ENCODE assay signal across 24 cellular contexts in genomic region chr5:102307232-102307631, GRCh38.
DNase-seq lines count a peak whose midpoint lies in the region; ATAC-seq lines count a peak whose summit lies in the region.
"Had no signal": no experiment of that assay in that cellular context is flagged by ENCODE, and none has a peak within 500 bp of the region (broad histone marks: within the 10 kb centered on the region; RNA-seq: fewer than 3 reads in every experiment).

No MANE protein-coding gene starts in this region.

- peak; percentile 14 for DNase-seq in NCI-H1694 treated with DMSO at 0.1 percent for 48 hours (lab: John Stamatoyannopoulos, UW)
- DNase-seq in NCI-H1694 (lab: John Stamatoyannopoulos, UW), result no peak
- peak; percentile 30 for DNase-seq in NCI-H2171 (lab: John Stamatoyannopoulos, UW)
- no peak for DNase-seq in activated CD8-positive, alpha-beta memory T cell treated with anti-CD3 and anti-CD28 coated beads for 24 hours
- DNase-seq: activated CD4-positive, alpha-beta memory T cell treated with anti-CD3 and anti-CD28 coated beads for 36 hours; activated naive CD8-positive, alpha-beta T cell treated with anti-CD3 and anti-CD28 coated beads for 36 hours; aorta; Calu3; cortex of kidney; heart left ventricle; kidney; naive B cell; NCI-H1436; NCI-H2107; NCI-H526 treated with DMSO at 0.1 percent for 48 hours; right lobe of liver; stimulated activated CD4-positive, alpha-beta T cell treated with anti-CD3 and anti-CD28 coated beads, Interleukin-4, amount 100 ng/mL, for 24 hours; upper lobe of right lung had no signal

- ATAC-seq in HG02610 (IDR thresholded peaks at IDR 0.05; ENCODE audit: unreplicated experiment), result peak; percentile 44
- no peak for ATAC-seq in GM21723 (IDR thresholded peaks at IDR 0.05; ENCODE audit: unreplicated experiment)
- ATAC-seq in GM18867 (IDR thresholded peaks at IDR 0.05; ENCODE audit: unreplicated experiment), result no peak
- no peak for ATAC-seq in GM18873 (IDR thresholded peaks at IDR 0.05; ENCODE audit: low FRiP score, unreplicated experiment)
- ATAC-seq: activated CD4-positive, CD25-positive, alpha-beta regulatory T cell treated with anti-CD3 and anti-CD28 coated beads, Interleukin-2, amount 50 U/mL, for 24 hours; heart left ventricle; right lobe of liver; stimulated activated memory B cell treated with anti-CD40 and anti-IgM and Interleukin-4, amounts not matched to agents 10 μg/mL and 1 μg/mL and 100 μg/mL, for 72 hours; upper lobe of right lung had no signal

Comparison
In these comparisons a context has a peak if more than half of its experiments do, and no peak if none do; other contexts are left out.
1. DNase-seq: peak in NCI-H1694 treated with DMSO at 0.1 percent for 48 hours (single experiment) and NCI-H2171 (single experiment); none in NCI-H1694 (single experiment) and activated CD8-positive, alpha-beta memory T cell treated with anti-CD3 and anti-CD28 coated beads for 24 hours (single experiment).